ENCODE assay signal across 17 cellular contexts in genomic region chr1:183155939-183156338, GRCh38. TPM values are rescaled to one million over a fixed set of nuclear protein-coding genes. Genes with fewer than 3 reads are reported as not detected.
DNase-seq lines count a peak whose midpoint lies in the region; ATAC-seq, FAIRE-seq and TF ChIP-seq lines count a peak whose summit lies in the region.
"Had no signal": no experiment of that assay in that cellular context is flagged by ENCODE, and none has a peak within 500 bp of the region (broad histone marks: within the 10 kb centered on the region; RNA-seq: fewer than 3 reads in every experiment).

No MANE protein-coding gene starts in this region.

- H3K27me3 ChIP-seq in suprapubic skin = no peaks in the 10 kb centered on the region
- no peaks in the 10 kb centered on the region for H3K27me3 ChIP-seq in right lobe of liver

- no peak for ATAC-seq in right lobe of liver
- ATAC-seq: A549, HepG2 had no signal

- H3K4me3 ChIP-seq in suprapubic skin (no peak overlapping the region), right lobe of liver (no peak overlapping the region)
- H3K4me3 ChIP-seq: A549 had no signal

- H3K4me1 ChIP-seq in suprapubic skin = peaks cover 12% of the 10 kb centered on the region
- H3K4me1 ChIP-seq in right lobe of liver = no peaks in the 10 kb centered on the region

- TF ChIP-seq POLR2A in suprapubic skin (IDR thresholded peaks at IDR 0.05) = no peak
- no peak for TF ChIP-seq POLR2A in right lobe of liver (IDR thresholded peaks at IDR 0.05)

- 67% methylated on average over 2 of the region's 2 CpGs for WGBS in suprapubic skin
- WGBS in right lobe of liver (ENCODE audit: insufficient coverage, low coverage, low lambda C conversion rate, missing lambda C conversion rate) = 83% methylated on average over 2 of the region's 2 CpGs

- FAIRE-seq in TTC549 (lab: Jason Lieb, UNC) = peak; percentile 37
- FAIRE-seq: A549, H1, HepG2 had no signal

- TF ChIP-seq EP300 in suprapubic skin (IDR thresholded peaks at IDR 0.05) = no peak

- intact Hi-C loops in right lobe of liver (cut with DNase I) = no loop called here

- TF ChIP-seq CTCF in suprapubic skin (IDR thresholded peaks at IDR 0.05) = no peak
- no peak for TF ChIP-seq CTCF in right lobe of liver (IDR thresholded peaks at IDR 0.05)

- no peaks in the 10 kb centered on the region for H3K9me3 ChIP-seq in suprapubic skin
- H3K9me3 ChIP-seq in right lobe of liver = no peaks in the 10 kb centered on the region
- H3K9me3 ChIP-seq: A549, Caco-2 had no signal

- H3K36me3 ChIP-seq in suprapubic skin (no peaks in the 10 kb centered on the region), right lobe of liver (no peaks in the 10 kb centered on the region)

- DNase-seq in ELR (ENCODE audit: low read depth) (peak; percentile 47), LHCN-M2 (ENCODE audit: low read depth) (peak; percentile 36), iris pigment epithelial cell (ENCODE audit: low read depth) (peak; percentile 31), suprapubic skin (ENCODE audit: low spot score in 2 of 2) (no peak), right lobe of liver (no peak), GM19240 (ENCODE audit: insufficient read length, low spot score) (no peak)
- DNase-seq: AML-193; Caco-2; CD4-positive, alpha-beta T cell; GF-D8; H9; KG1 had no signal

- no peak overlapping the region for H3K27ac ChIP-seq in suprapubic skin
- no peak overlapping the region for H3K27ac ChIP-seq in right lobe of liver
- H3K27ac ChIP-seq: A549, C4-2B had no signal

RNA-seq across cellular contexts. Expression of gene LAMC2, which starts 30.1 kb away (rescaled TPM):
- 2.0 and 3.5 TPM in 2 replicates for total RNA-seq in LHCN-M2 (2014; rRNA removed)
- 0.84 TPM for polyA plus RNA-seq in LHCN-M2 (2012)
- total RNA-seq in suprapubic skin = 10 to 100 TPM; 24.2 to 46.5 (median 35.5) TPM
- 1 to 10 TPM in 2 of 6 experiments, under 1 TPM in 4; 0.17 to 1.5 (median 0.49) TPM for total RNA-seq in right lobe of liver
- total RNA-seq: CD4-positive, alpha-beta T cell; HepG2 had no signal

Comparison
In these comparisons a context has a peak if more than half of its experiments do, and no peak if none do; other contexts are left out.
1. DNase-seq: peak in ELR (single experiment), LHCN-M2 (single experiment) and iris pigment epithelial cell (single experiment); none in suprapubic skin (0 of 2), right lobe of liver (0 of 3) and GM19240 (single experiment).